9 cellular contexts compared by ENCODE assay signal in the genomic region with DNA sequence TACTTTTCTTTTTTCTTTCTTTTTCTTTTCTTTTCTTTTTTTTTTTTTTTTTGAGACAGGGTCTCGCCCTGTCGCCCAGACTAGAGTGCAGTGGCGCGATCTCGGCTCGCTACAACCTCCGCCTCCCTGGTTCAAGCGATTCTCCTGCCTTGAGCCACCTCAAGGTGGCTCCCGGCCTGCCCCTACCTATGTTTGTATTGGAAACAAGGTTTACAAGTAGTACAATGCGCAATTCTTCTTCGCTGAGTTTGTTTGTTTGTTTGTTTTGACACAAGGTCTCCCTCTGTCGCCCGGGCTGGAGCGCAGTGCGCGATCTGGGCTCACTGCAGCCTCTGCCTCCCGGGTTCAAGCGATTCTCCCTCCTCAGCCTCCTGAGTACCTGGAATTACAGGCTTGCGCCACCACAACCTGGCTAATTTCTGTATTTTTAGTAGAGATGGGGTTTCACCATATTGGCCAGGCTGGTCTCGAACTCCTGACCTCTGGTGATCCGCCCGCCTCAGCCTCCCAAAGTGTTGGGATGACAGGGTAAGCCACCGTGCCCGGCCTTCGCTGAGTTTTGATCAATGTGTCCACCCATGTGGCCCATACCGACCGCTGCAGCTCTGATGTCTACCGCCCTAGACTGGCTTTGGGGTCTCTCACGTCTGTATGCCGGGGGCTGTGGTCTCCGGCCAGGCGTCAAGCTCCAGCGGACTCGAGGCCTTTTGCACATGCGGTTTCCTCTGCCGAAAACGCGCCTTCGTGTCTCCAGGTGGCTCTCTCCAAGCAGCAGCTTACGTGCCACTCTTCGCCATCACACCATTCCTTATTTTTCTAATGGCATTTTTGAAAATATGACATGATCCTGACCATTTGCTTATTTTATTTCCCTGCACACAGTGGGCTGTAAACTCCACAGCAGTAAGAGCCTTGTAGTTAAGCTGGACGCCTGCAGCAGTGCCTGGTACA. TPM values are rescaled to one million over a fixed set of nuclear protein-coding genes. Genes with fewer than 3 reads are reported as not detected.
DNase-seq lines count a peak whose midpoint lies in the region; ATAC-seq, FAIRE-seq and TF ChIP-seq lines count a peak whose summit lies in the region.
"Had no signal": no experiment of that assay in that cellular context is flagged by ENCODE, and none has a peak within 500 bp of the region (broad histone marks: within the 10 kb centered on the region; RNA-seq: fewer than 3 reads in every experiment).

No MANE protein-coding gene starts in this region.

- POLR2A ChIA-PET in A549 (lab: Yijun Ruan, JAX) (interaction anchor here (1.3 kb wide), 5 partner anchors 14 to 250 kb away, joined by 3 to 5 read pairs (median 3); a partner anchor contains a TSS), GM12878 (lab: Charles Lee) (interaction anchor here (0.9 to 1.7 kb wide), 4 partner anchors 13 to 41 kb away, joined by 3 to 4 read pairs (median 3); a partner anchor contains a TSS)

- H4K20me1 ChIP-seq in GM12878 (ENCODE audit: control insufficient read depth, insufficient read depth) = no peaks in the 10 kb centered on the region

- H3K27me3 ChIP-seq in GM12878 (replicated peaks in 1 of 2; ENCODE audit: control insufficient read depth in 2 of 2, insufficient read depth in 2 of 2, low read length in 1 of 2) (peaks cover 3 to 5% of the 10 kb centered on the region in 2 experiments), muscle layer of colon (ENCODE audit: control insufficient read depth in 1 of 2, insufficient read depth in 2 of 2, low read length in 2 of 2) (peaks cover 0 to 15% of the 10 kb centered on the region in 2 donors), BE2C (peaks cover 30% of the 10 kb centered on the region)

- H3K9ac ChIP-seq in GM12878 (ENCODE audit: control insufficient read depth, insufficient read depth, low read length) (no peak overlapping the region), muscle layer of colon (ENCODE audit: low read length) (no peak overlapping the region)

- H3K27ac Mint-ChIP-seq in endothelial cell (ENCODE audit: unreplicated experiment) = no peak overlapping the region

- H3K36me3 ChIP-seq in GM12878 (ENCODE audit: control insufficient read depth in 2 of 2, insufficient read depth in 2 of 2, low read length in 1 of 2) = no peaks in the 10 kb centered on the region
- no peaks in the 10 kb centered on the region for H3K36me3 ChIP-seq in muscle layer of colon (ENCODE audit: insufficient read depth, low read length)
- H3K36me3 ChIP-seq in BE2C = no peaks in the 10 kb centered on the region

- CTCF ChIA-PET in A549 (lab: Yijun Ruan, JAX) (interaction anchor here (0.7 to 11.0 kb wide), 53 partner anchors 10 to 274 kb away, joined by 3 to 446 read pairs (median 6); a partner anchor contains a TSS), GM12878 (lab: Yijun Ruan, JAX) (interaction anchor here (0.8 to 5.7 kb wide), 21 partner anchors 12 to 319 kb away, joined by 3 to 102 read pairs (median 4); a partner anchor contains a TSS)

- FAIRE-seq in A549 (lab: Jason Lieb, UNC) = no peak
- no peak for FAIRE-seq in GM12878 (lab: Jason Lieb, UNC)
- FAIRE-seq: TTC549 had no signal

- peak overlapping the region; percentile 48 for H3K4me3 ChIP-seq in A549
- H3K4me3 ChIP-seq in GM12878 = peak overlapping the region; percentile 11; the same call in 1 of the 2 replicates
- H3K4me3 ChIP-seq in muscle layer of colon (ENCODE audit: low read depth in 1 of 2, low read length in 2 of 2) = peak overlapping the region in 1 of 2 donors; percentile 36
- H3K4me3 ChIP-seq in BE2C (ENCODE audit: low read depth, low read length) = no peak overlapping the region

- TF ChIP-seq CTCF in A549 (IDR thresholded peaks at IDR 0.05) (no peak), GM20000 (IDR thresholded peaks at IDR 0.05; ENCODE audit: extremely low read depth, missing control alignments) (no peak), GM12878 (IDR thresholded peaks at IDR 0.05 in 2 of 3, conservative IDR thresholded peaks at IDR 0.05 in 1 of 3; ENCODE audit: control insufficient read depth in 2 of 3, extremely low read depth in 1 of 3, insufficient read depth in 1 of 3, low read depth in 3 of 3, low read length in 3 of 3) (no peak), endothelial cell (IDR thresholded peaks at IDR 0.05; ENCODE audit: unreplicated experiment) (no peak), BE2C (IDR thresholded peaks at IDR 0.05; ENCODE audit: low read depth, low read length) (no peak)

- no peak overlapping the region for H3K4me3 Mint-ChIP-seq in endothelial cell (ENCODE audit: unreplicated experiment)

- no peaks in the 10 kb centered on the region for H3K9me3 Mint-ChIP-seq in endothelial cell (ENCODE audit: unreplicated experiment)

- H3K9me3 ChIP-seq in A549 (no peaks in the 10 kb centered on the region), GM12878 (replicated peaks; ENCODE audit: control insufficient read depth, insufficient read depth, low read length) (no peaks in the 10 kb centered on the region), muscle layer of colon (ENCODE audit: low read length) (no peaks in the 10 kb centered on the region), BE2C (no peaks in the 10 kb centered on the region)

- no peaks in the 10 kb centered on the region for H3K36me3 Mint-ChIP-seq in endothelial cell (ENCODE audit: low read depth, unreplicated experiment)

- WGBS in A549 (ENCODE audit: missing lambda C conversion rate) = 92% methylated on average over 42 of the region's 42 CpGs
- WGBS in GM12878 (ENCODE audit: insufficient coverage, insufficient replicate concordance, low lambda C conversion rate, missing lambda C conversion rate) = 61% methylated on average over 40 of the region's 42 CpGs

- TF ChIP-seq RAD21 in A549 (conservative IDR thresholded peaks at IDR 0.05 in 1 of 2, IDR thresholded peaks at IDR 0.05 in 1 of 2) (no peak), GM12878 (IDR thresholded peaks at IDR 0.05; ENCODE audit: insufficient read depth, low read depth, low read length) (no peak)

- DNase-seq in A549 (ENCODE audit: low read depth in 1 of 2, low spot score in 1 of 2) = no peak
- peak; percentile 34 for DNase-seq in GM20000 (ENCODE audit: low spot score)
- DNase-seq in GM12878 (ENCODE audit: low read depth, low spot score) = no peak
- no peak for DNase-seq in endothelial cell (ENCODE audit: low spot score)
- no peak for DNase-seq in germinal center (ENCODE audit: low spot score)
- DNase-seq in BE2C = no peak

- H3K27me3 Mint-ChIP-seq in endothelial cell (ENCODE audit: unreplicated experiment) = peaks cover 15% of the 10 kb centered on the region

- no TSS peak for BruUV-seq in GM12878 (replicated peaks; lab: Mats Ljungman, UMichigan)

- TF ChIP-seq EP300 in A549 (IDR thresholded peaks at IDR 0.05) = no peak
- no peak for TF ChIP-seq EP300 in GM12878 (IDR thresholded peaks at IDR 0.05; ENCODE audit: borderline replicate concordance in 1 of 2, control insufficient read depth in 1 of 2, low read depth in 2 of 2, low read length in 2 of 2)

- RAD21 ChIA-PET in GM12878 (lab: Charles Lee; ENCODE audit: unreplicated experiment) = interaction anchor here (0.8 to 2.1 kb wide), 10 partner anchors 10 to 251 kb away, joined by 3 to 44 read pairs (median 6); a partner anchor contains a TSS

- ATAC-seq in A549 (no peak; a peak in 1 of 6 replicates), GM12878 (peak; percentile 23; the same call in 1 of the 3 replicates), GM18909 (IDR thresholded peaks at IDR 0.05; ENCODE audit: poor library complexity, unreplicated experiment) (no peak)

- no peaks in the 10 kb centered on the region for H3K79me2 ChIP-seq in GM12878 (ENCODE audit: control insufficient read depth, insufficient read depth, low read length)

- H3K4me2 ChIP-seq in A549 (peak overlapping the region; percentile 100), GM12878 (ENCODE audit: control insufficient read depth, insufficient read depth) (peak overlapping the region; percentile 94)

- intact Hi-C loops in GM12878 (cut with micrococcal nuclease; ENCODE audit: unreplicated experiment) = loop anchor here (1.0 to 5.0 kb wide), 3 partner anchors 15 to 251 kb away; a partner anchor contains a TSS

- peak overlapping the region; percentile 54 to 82; a peak in 5 of 6 replicates for H3K27ac ChIP-seq in A549
- H3K27ac ChIP-seq in GM12878 (ENCODE audit: control insufficient read depth, insufficient read depth) = no peak overlapping the region
- H3K27ac ChIP-seq in muscle layer of colon (ENCODE audit: low read depth, low read length) = peak overlapping the region; percentile 73

- in situ Hi-C loops in GM12878 (cut with MboI) = loop anchor here (5.0 kb wide), 1 partner anchor 253 kb away; a partner anchor contains a TSS

- SMC1A ChIA-PET in GM12878 (lab: Charles Lee; ENCODE audit: uncharacterized antibody, unreplicated experiment) = interaction anchor here (1.8 to 2.4 kb wide), 6 partner anchors 9 to 250 kb away, joined by 6 to 19 read pairs (median 12); a partner anchor contains a TSS

- H3K4me1 Mint-ChIP-seq in endothelial cell (ENCODE audit: unreplicated experiment) = peaks cover 18% of the 10 kb centered on the region

- H3K4me1 ChIP-seq in A549 (peaks cover 22% of the 10 kb centered on the region; the same call in 2 of the 3 replicates), GM12878 (ENCODE audit: control insufficient read depth, insufficient read depth, low read length) (peaks cover 3% of the 10 kb centered on the region), muscle layer of colon (ENCODE audit: insufficient read depth, low read length) (peaks cover 51% of the 10 kb centered on the region), BE2C (no peaks in the 10 kb centered on the region)

- TF ChIP-seq POLR2A in A549 (IDR thresholded peaks at IDR 0.05; ENCODE audit: low read length) (no peak), GM12878 (IDR thresholded peaks at IDR 0.05; ENCODE audit: low read depth, low read length) (no peak)

- H2AFZ ChIP-seq in GM12878 (ENCODE audit: control insufficient read depth, low read depth, low read length) = no peak overlapping the region

RNA-seq across cellular contexts. Expression of a gene that starts 1.1 kb away (rescaled TPM):
- polyA plus RNA-seq in A549 (2011; rRNA removed) (0.61 and 0.98 TPM in 2 replicates), A549 (2017; fragmentation: RNase III; extraction: RNeasy Plus Mini Kit Qiagen cat#74134 plus additional on column Dnase treatment) (0.22 to 0.57 TPM (median 0.36 TPM) in 3 replicates), GM12878 (2011; rRNA removed) (not detected in 2 replicates), GM12878 (2014; fragmentation: Illumina TruSeq; extraction: Trizol) (not detected in 2 replicates), GM12878 (2014; fragmentation: Nextera tagmentation; extraction: Ambion mirVana) (not detected), GM12878 (2014; rRNA removed) (not detected in 2 replicates), GM12878 (2016; fragmentation: Nextera tagmentation; extraction: Ambion mirVana) (not detected)
- polyA plus RNA-seq in A549 (2012; cell fraction: cytosol; rRNA removed) = 0.65 and 0.70 TPM in 2 replicates
- polyA plus RNA-seq in A549 (2012; cell fraction: nucleus; rRNA removed) = 1.6 and 2.0 TPM in 2 replicates
- 0.74 and 1.1 TPM in 2 replicates for polyA minus RNA-seq in A549 (2011; rRNA and poly(A)+ RNA removed)
- total RNA-seq in GM12878 (2013; cell fraction: nucleolus; rRNA removed) = not detected in 2 replicates
- total RNA-seq in GM12878 (2014; rRNA removed) (not detected in 2 replicates), GM12878 (2014; rRNA removed; fragmentation: Illumina TruSeq; extraction: Trizol) (not detected in 2 replicates), GM12878 (2021) (not detected in 2 replicates), endothelial cell (ENCODE audit: unreplicated experiment) (14.6 TPM)
- not detected for polyA plus RNA-seq in GM12878 (2011; ENCODE audit: low read depth)
- polyA plus RNA-seq in GM12878 (2011; cell fraction: cytosol; rRNA removed) = not detected in 2 replicates
- not detected in 2 replicates for polyA plus RNA-seq in GM12878 (2011; cell fraction: nucleus; rRNA removed)
- polyA plus RNA-seq in GM12878 (2012) = 0.08 TPM in 1 of 2 replicates, not detected in the other
- polyA minus RNA-seq in GM12878 (2011; rRNA and poly(A)+ RNA removed) = not detected in 2 replicates
- not detected in 2 replicates for polyA minus RNA-seq in GM12878 (2011; cell fraction: cytosol; rRNA and poly(A)+ RNA removed)
- not detected in 2 replicates for polyA minus RNA-seq in GM12878 (2011; cell fraction: nucleus; rRNA and poly(A)+ RNA removed)
- not detected for polyA plus RNA-seq in BE2C (2012; ENCODE audit: insufficient read depth, insufficient read length, low read depth)

RNA-seq across cellular contexts. Expression of a gene that starts 11.9 kb away (rescaled TPM):
- polyA plus RNA-seq in A549 (2011; rRNA removed) = 945 and 969 TPM in 2 replicates
- 1,634 and 1,871 TPM in 2 replicates for polyA plus RNA-seq in A549 (2012; cell fraction: cytosol; rRNA removed)
- 1,244 and 1,505 TPM in 2 replicates for polyA plus RNA-seq in A549 (2012; cell fraction: nucleus; rRNA removed)
- 1,779 to 2,042 TPM (median 1,918 TPM) in 3 replicates for polyA plus RNA-seq in A549 (2017; fragmentation: RNase III; extraction: RNeasy Plus Mini Kit Qiagen cat#74134 plus additional on column Dnase treatment)
- polyA minus RNA-seq in A549 (2011; rRNA and poly(A)+ RNA removed) = 1,320 and 1,330 TPM in 2 replicates
- 66.1 and 66.2 TPM in 2 replicates for total RNA-seq in GM12878 (2013; cell fraction: nucleolus; rRNA removed)
- 764 and 846 TPM in 2 replicates for total RNA-seq in GM12878 (2014; rRNA removed)
- 565 and 610 TPM in 2 replicates for total RNA-seq in GM12878 (2014; rRNA removed; fragmentation: Illumina TruSeq; extraction: Trizol)
- 1,049 and 1,070 TPM in 2 replicates for total RNA-seq in GM12878 (2021)
- 441 TPM for polyA plus RNA-seq in GM12878 (2011; ENCODE audit: low read depth)
- 726 and 811 TPM in 2 replicates for polyA plus RNA-seq in GM12878 (2011; rRNA removed)
- 741 and 975 TPM in 2 replicates for polyA plus RNA-seq in GM12878 (2011; cell fraction: cytosol; rRNA removed)
- 506 and 552 TPM in 2 replicates for polyA plus RNA-seq in GM12878 (2011; cell fraction: nucleus; rRNA removed)
- polyA plus RNA-seq in GM12878 (2012) = 514 and 661 TPM in 2 replicates
- 601 and 1,090 TPM in 2 replicates for polyA plus RNA-seq in GM12878 (2014; fragmentation: Illumina TruSeq; extraction: Trizol)
- 10 to 100 TPM; 26.5 to 85.5 TPM for polyA plus RNA-seq in GM12878 (2014; fragmentation: Nextera tagmentation; extraction: Ambion mirVana)
- 1,043 and 1,146 TPM in 2 replicates for polyA plus RNA-seq in GM12878 (2014; rRNA removed)
- 1,000 to 10,000 TPM; 1,758 to 1,792 TPM for polyA plus RNA-seq in GM12878 (2016; fragmentation: Nextera tagmentation; extraction: Ambion mirVana)
- polyA minus RNA-seq in GM12878 (2011; rRNA and poly(A)+ RNA removed) = 893 and 1,007 TPM in 2 replicates
- polyA minus RNA-seq in GM12878 (2011; cell fraction: cytosol; rRNA and poly(A)+ RNA removed) = 364 and 457 TPM in 2 replicates
- polyA minus RNA-seq in GM12878 (2011; cell fraction: nucleus; rRNA and poly(A)+ RNA removed) = 139 and 221 TPM in 2 replicates
- total RNA-seq in endothelial cell (ENCODE audit: unreplicated experiment) = 362 TPM
- polyA plus RNA-seq in BE2C (2012; ENCODE audit: insufficient read depth, insufficient read length, low read depth) = 805 TPM

RNA-seq across cellular contexts. Expression of a gene that starts 14.0 kb away (rescaled TPM):
- 0.16 TPM in 2 replicates for polyA plus RNA-seq in A549 (2011; rRNA removed)
- polyA plus RNA-seq in A549 (2012; cell fraction: cytosol; rRNA removed) = 0.12 and 0.21 TPM in 2 replicates
- 0.38 and 0.55 TPM in 2 replicates for polyA plus RNA-seq in A549 (2012; cell fraction: nucleus; rRNA removed)
- 0.17 to 0.18 TPM (median 0.17 TPM) in 3 replicates for polyA plus RNA-seq in A549 (2017; fragmentation: RNase III; extraction: RNeasy Plus Mini Kit Qiagen cat#74134 plus additional on column Dnase treatment)
- polyA minus RNA-seq in A549 (2011; rRNA and poly(A)+ RNA removed) = 0.29 and 0.33 TPM in 2 replicates
- 0.17 and 0.23 TPM in 2 replicates for total RNA-seq in GM12878 (2013; cell fraction: nucleolus; rRNA removed)
- total RNA-seq in GM12878 (2014; rRNA removed) = 0.05 and 0.06 TPM in 2 replicates
- total RNA-seq in GM12878 (2014; rRNA removed; fragmentation: Illumina TruSeq; extraction: Trizol) = 0.04 and 0.05 TPM in 2 replicates
- total RNA-seq in GM12878 (2021) = 0.19 and 0.23 TPM in 2 replicates
- not detected for polyA plus RNA-seq in GM12878 (2011; ENCODE audit: low read depth)
- polyA plus RNA-seq in GM12878 (2011; rRNA removed) = 0.03 and 0.04 TPM in 2 replicates
- 0.06 and 0.17 TPM in 2 replicates for polyA plus RNA-seq in GM12878 (2011; cell fraction: cytosol; rRNA removed)
- polyA plus RNA-seq in GM12878 (2011; cell fraction: nucleus; rRNA removed) = 0.28 and 0.37 TPM in 2 replicates
- polyA plus RNA-seq in GM12878 (2012) = not detected in 2 replicates
- polyA plus RNA-seq in GM12878 (2014; fragmentation: Illumina TruSeq; extraction: Trizol) = 0.04 and 0.11 TPM in 2 replicates
- not detected for polyA plus RNA-seq in GM12878 (2014; fragmentation: Nextera tagmentation; extraction: Ambion mirVana)
- 0.03 and 0.06 TPM in 2 replicates for polyA plus RNA-seq in GM12878 (2014; rRNA removed)
- not detected for polyA plus RNA-seq in GM12878 (2016; fragmentation: Nextera tagmentation; extraction: Ambion mirVana)
- not detected in 2 replicates for polyA minus RNA-seq in GM12878 (2011; rRNA and poly(A)+ RNA removed)
- not detected in 2 replicates for polyA minus RNA-seq in GM12878 (2011; cell fraction: cytosol; rRNA and poly(A)+ RNA removed)
- 0.10 and 0.24 TPM in 2 replicates for polyA minus RNA-seq in GM12878 (2011; cell fraction: nucleus; rRNA and poly(A)+ RNA removed)
- total RNA-seq in endothelial cell (ENCODE audit: unreplicated experiment) = 2.2 TPM
- polyA plus RNA-seq in BE2C (2012; ENCODE audit: insufficient read depth, insufficient read length, low read depth) = not detected

RNA-seq across cellular contexts. Expression of a gene that starts 19.7 kb away (rescaled TPM):
- 48.5 and 61.7 TPM in 2 replicates for polyA plus RNA-seq in A549 (2011; rRNA removed)
- 148 and 175 TPM in 2 replicates for polyA plus RNA-seq in A549 (2012; cell fraction: cytosol; rRNA removed)
- 219 and 250 TPM in 2 replicates for polyA plus RNA-seq in A549 (2012; cell fraction: nucleus; rRNA removed)
- 147 to 171 TPM (median 158 TPM) in 3 replicates for polyA plus RNA-seq in A549 (2017; fragmentation: RNase III; extraction: RNeasy Plus Mini Kit Qiagen cat#74134 plus additional on column Dnase treatment)
- polyA minus RNA-seq in A549 (2011; rRNA and poly(A)+ RNA removed) = 83.2 and 83.3 TPM in 2 replicates
- 25.1 and 29.8 TPM in 2 replicates for total RNA-seq in GM12878 (2013; cell fraction: nucleolus; rRNA removed)
- 42.4 and 58.2 TPM in 2 replicates for total RNA-seq in GM12878 (2014; rRNA removed)
- total RNA-seq in GM12878 (2014; rRNA removed; fragmentation: Illumina TruSeq; extraction: Trizol) = 32.2 and 35.8 TPM in 2 replicates
- 44.2 and 50.7 TPM in 2 replicates for total RNA-seq in GM12878 (2021)
- polyA plus RNA-seq in GM12878 (2011; ENCODE audit: low read depth) = 36.6 TPM
- 10.1 and 10.2 TPM in 2 replicates for polyA plus RNA-seq in GM12878 (2011; rRNA removed)
- polyA plus RNA-seq in GM12878 (2011; cell fraction: cytosol; rRNA removed) = 24.7 and 25.9 TPM in 2 replicates
- polyA plus RNA-seq in GM12878 (2011; cell fraction: nucleus; rRNA removed) = 132 and 133 TPM in 2 replicates
- polyA plus RNA-seq in GM12878 (2012) = 35.8 and 45.2 TPM in 2 replicates
- polyA plus RNA-seq in GM12878 (2014; fragmentation: Illumina TruSeq; extraction: Trizol) = 35.4 and 46.7 TPM in 2 replicates
- polyA plus RNA-seq in GM12878 (2014; fragmentation: Nextera tagmentation; extraction: Ambion mirVana) = 10 to 100 TPM; 18.4 to 26.0 TPM
- 38.3 and 44.5 TPM in 2 replicates for polyA plus RNA-seq in GM12878 (2014; rRNA removed)
- polyA plus RNA-seq in GM12878 (2016; fragmentation: Nextera tagmentation; extraction: Ambion mirVana) = 10 to 100 TPM; 91.6 to 96.4 TPM
- 11.0 and 26.7 TPM in 2 replicates for polyA minus RNA-seq in GM12878 (2011; rRNA and poly(A)+ RNA removed)
- 7.5 and 11.1 TPM in 2 replicates for polyA minus RNA-seq in GM12878 (2011; cell fraction: cytosol; rRNA and poly(A)+ RNA removed)
- polyA minus RNA-seq in GM12878 (2011; cell fraction: nucleus; rRNA and poly(A)+ RNA removed) = 24.3 and 29.8 TPM in 2 replicates
- total RNA-seq in endothelial cell (ENCODE audit: unreplicated experiment) = 56.8 TPM
- polyA plus RNA-seq in BE2C (2012; ENCODE audit: insufficient read depth, insufficient read length, low read depth) = 123 TPM

RNA-seq across cellular contexts. Expression of a gene that starts 33.2 kb away (rescaled TPM):
- polyA plus RNA-seq in A549 (2011; rRNA removed) (4.2 and 4.6 TPM in 2 replicates), A549 (2017; fragmentation: RNase III; extraction: RNeasy Plus Mini Kit Qiagen cat#74134 plus additional on column Dnase treatment) (0.59 to 0.97 TPM (median 0.59 TPM) in 3 replicates), GM12878 (2011; rRNA removed) (not detected in 2 replicates), GM12878 (2014; fragmentation: Illumina TruSeq; extraction: Trizol) (0.19 and 0.25 TPM in 2 replicates), GM12878 (2014; fragmentation: Nextera tagmentation; extraction: Ambion mirVana) (under 1 TPM in 1 of 2 experiments, not detected in 1; 0.19 TPM), GM12878 (2014; rRNA removed) (0.49 and 0.94 TPM in 2 replicates), GM12878 (2016; fragmentation: Nextera tagmentation; extraction: Ambion mirVana) (not detected)
- 2.0 and 2.6 TPM in 2 replicates for polyA plus RNA-seq in A549 (2012; cell fraction: cytosol; rRNA removed)
- polyA plus RNA-seq in A549 (2012; cell fraction: nucleus; rRNA removed) = 2.9 and 3.1 TPM in 2 replicates
- 1.2 and 2.4 TPM in 2 replicates for polyA minus RNA-seq in A549 (2011; rRNA and poly(A)+ RNA removed)
- total RNA-seq in GM12878 (2013; cell fraction: nucleolus; rRNA removed) = 1.2 and 1.5 TPM in 2 replicates
- total RNA-seq in GM12878 (2014; rRNA removed) (0.87 TPM in 1 of 2 replicates, not detected in the other), GM12878 (2014; rRNA removed; fragmentation: Illumina TruSeq; extraction: Trizol) (0.32 and 0.36 TPM in 2 replicates), GM12878 (2021) (0.61 and 1.3 TPM in 2 replicates), endothelial cell (ENCODE audit: unreplicated experiment) (65.7 TPM)
- polyA plus RNA-seq in GM12878 (2011; ENCODE audit: low read depth) = not detected
- 0.08 and 0.16 TPM in 2 replicates for polyA plus RNA-seq in GM12878 (2011; cell fraction: cytosol; rRNA removed)
- polyA plus RNA-seq in GM12878 (2011; cell fraction: nucleus; rRNA removed) = 0.25 TPM in 1 of 2 replicates, not detected in the other
- 0.54 and 0.72 TPM in 2 replicates for polyA plus RNA-seq in GM12878 (2012)
- not detected in 2 replicates for polyA minus RNA-seq in GM12878 (2011; rRNA and poly(A)+ RNA removed)
- not detected in 2 replicates for polyA minus RNA-seq in GM12878 (2011; cell fraction: cytosol; rRNA and poly(A)+ RNA removed)
- polyA minus RNA-seq in GM12878 (2011; cell fraction: nucleus; rRNA and poly(A)+ RNA removed) = not detected in 2 replicates
- 1.6 TPM for polyA plus RNA-seq in BE2C (2012; ENCODE audit: insufficient read depth, insufficient read length, low read depth)

Comparison
In these comparisons a context has a peak if more than half of its experiments do, and no peak if none do; other contexts are left out.
1. RNA of a gene that starts 1.1 kb away (total RNA-seq): 14.6 TPM in endothelial cell (single experiment); not detected in GM12878; every median in the first group is over 10 times any median in the second.